ENCODE assay signal across 1 cellular context in genomic region chr4:126468144-126468543, GRCh38.
TF ChIP-seq lines count a peak whose summit lies in the region.

No MANE protein-coding gene starts in this region.

TF ChIP-seq in IMR-90, 13 proteins besides CTCF, POLR2A, EP300 and RAD21:
- TF ChIP-seq CEBPB (IDR thresholded peaks at IDR 0.05; ENCODE audit: low read depth, low read length) (no peak), ELK1 (IDR thresholded peaks at IDR 0.05; ENCODE audit: borderline replicate concordance, low read depth, low read length) (no peak), MAZ (IDR thresholded peaks at IDR 0.05; ENCODE audit: borderline replicate concordance, low read depth, low read length) (no peak)
TF ChIP-seq in IMR-90: peak in this region for 0.
